Comparison of ENCODE assay signal across 21 cellular contexts in genomic region chr2:172278642-172279041, GRCh38.
"Had no signal": no experiment of that assay in that cellular context is flagged by ENCODE, and none has a peak within 500 bp of the region (broad histone marks: within the 10 kb centered on the region; RNA-seq: fewer than 3 reads in every experiment).

No MANE protein-coding gene starts in this region.

- H3K4me3 ChIP-seq: heart left ventricle, spleen, testis, tibial nerve, upper lobe of right lung, vagina had no signal

- H3K4me1 ChIP-seq: upper lobe of right lung, vagina had no signal

- H3K36me3 Mint-ChIP-seq: stimulated activated memory B cell treated with anti-CD40 and anti-IgM and Interleukin-4, amounts not matched to agents 10 μg/mL and 1 μg/mL and 100 μg/mL, for 72 hours had no signal

- ATAC-seq: heart left ventricle; left lobe of liver; naive thymus-derived CD4-positive, alpha-beta T cell; sciatic nerve; stimulated activated memory B cell treated with anti-CD40 and anti-IgM and Interleukin-4, amounts not matched to agents 10 μg/mL and 1 μg/mL and 100 μg/mL, for 72 hours; stimulated activated naive CD8-positive, alpha-beta T cell treated with anti-CD3 and anti-CD28 coated beads, Interleukin-15, amount 100 ng/mL, for 72 hours; upper lobe of right lung had no signal

- H3K4me3 Mint-ChIP-seq: endodermal cell; naive thymus-derived CD4-positive, alpha-beta T cell; stimulated activated memory B cell treated with anti-CD40 and anti-IgM and Interleukin-4, amounts not matched to agents 10 μg/mL and 1 μg/mL and 100 μg/mL, for 72 hours; stimulated activated naive CD8-positive, alpha-beta T cell treated with anti-CD3 and anti-CD28 coated beads, Interleukin-15, amount 100 ng/mL, for 72 hours had no signal

- H3K9me3 ChIP-seq: testis, upper lobe of right lung, vagina had no signal

- DNase-seq: effector CD4-positive, alpha-beta T cell; endodermal cell; foreskin melanocyte; heart left ventricle; hypothalamus; kidney glomerular epithelial cell; mammary epithelial cell; naive thymus-derived CD4-positive, alpha-beta T cell; posterior cingulate gyrus; spleen; stimulated activated CD4-positive, alpha-beta T cell treated with anti-CD3 and anti-CD28 coated beads, Interleukin-15, amount 100 ng/mL, for 24 hours; stimulated activated CD4-positive, alpha-beta T cell treated with anti-CD3 and anti-CD28 coated beads, Interleukin-1b, Interleukin-23, amount 100 ng/mL, for 48 hours; stimulated activated CD4-positive, alpha-beta T cell treated with anti-CD3 and anti-CD28 coated beads, Interleukin-4, amount 100 ng/mL, for 24 hours; stimulated activated naive CD8-positive, alpha-beta T cell treated with anti-CD3 and anti-CD28 coated beads, Interleukin-15, amount 100 ng/mL, for 72 hours; testis; upper lobe of right lung had no signal

- H3K27ac Mint-ChIP-seq: endodermal cell; naive thymus-derived CD4-positive, alpha-beta T cell; stimulated activated memory B cell treated with anti-CD40 and anti-IgM and Interleukin-4, amounts not matched to agents 10 μg/mL and 1 μg/mL and 100 μg/mL, for 72 hours; stimulated activated naive CD8-positive, alpha-beta T cell treated with anti-CD3 and anti-CD28 coated beads, Interleukin-15, amount 100 ng/mL, for 72 hours had no signal

- H3K36me3 ChIP-seq: heart left ventricle, spleen, tibial nerve, upper lobe of right lung, vagina had no signal

- H3K27me3 Mint-ChIP-seq: stimulated activated naive CD8-positive, alpha-beta T cell treated with anti-CD3 and anti-CD28 coated beads, Interleukin-15, amount 100 ng/mL, for 72 hours had no signal

- H3K27ac ChIP-seq: heart left ventricle, spleen, testis, tibial nerve, upper lobe of right lung, vagina had no signal

- H3K27me3 ChIP-seq: heart left ventricle, testis, tibial nerve, upper lobe of right lung, vagina had no signal
